Comparison of ENCODE assay signal across 25 cellular contexts in the genomic region with DNA sequence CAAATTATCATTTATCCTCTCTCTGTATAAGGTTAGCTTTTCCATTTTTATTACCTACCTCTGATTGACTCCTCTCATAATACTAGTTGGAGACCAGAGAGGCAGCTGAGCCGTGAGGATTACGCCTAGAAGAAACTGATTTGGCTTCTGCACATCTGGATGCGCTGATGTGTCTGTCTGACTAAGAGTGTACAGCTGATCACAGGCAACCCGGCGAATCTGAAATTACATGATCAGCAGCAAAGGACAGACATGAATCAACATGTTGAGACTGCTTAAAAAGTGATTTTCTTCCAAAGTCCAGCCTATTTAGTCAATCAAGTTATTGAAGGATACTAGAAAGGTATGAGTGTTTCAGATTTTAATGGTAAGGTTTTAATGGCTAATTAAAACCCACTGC.
DNase-seq lines count a peak whose midpoint lies in the region; ATAC-seq, FAIRE-seq and TF ChIP-seq lines count a peak whose summit lies in the region.
"Had no signal": no experiment of that assay in that cellular context is flagged by ENCODE, and none has a peak within 500 bp of the region (broad histone marks: within the 10 kb centered on the region; RNA-seq: fewer than 3 reads in every experiment).

No MANE protein-coding gene starts in this region.

- H3K4me1 ChIP-seq in keratinocyte (ENCODE audit: control insufficient read depth, extremely low read depth, insufficient read depth, low read length): peaks cover 18% of the 10 kb centered on the region
- H3K4me1 ChIP-seq: HAP-1 had no signal

- peaks cover 61% of the 10 kb centered on the region for H3K36me3 Mint-ChIP-seq in activated naive CD4-positive, alpha-beta T cell treated with anti-CD3 and anti-CD28 coated beads for 36 hours (ENCODE audit: low read depth)
- peaks cover 69% of the 10 kb centered on the region for H3K36me3 Mint-ChIP-seq in activated naive CD4-positive, alpha-beta T cell treated with anti-CD3 and anti-CD28 coated beads, Interleukin-2, amount 10 ng/mL, durations not matched to agents 7 days and 5 days
- H3K36me3 Mint-ChIP-seq in effector memory CD8-positive, alpha-beta T cell (ENCODE audit: insufficient read depth): peaks cover 77% of the 10 kb centered on the region
- H3K36me3 Mint-ChIP-seq in nephron progenitor cell (ENCODE audit: low read depth): peaks cover 91% of the 10 kb centered on the region

- FAIRE-seq in keratinocyte (lab: Jason Lieb, UNC): peak; percentile 79
- FAIRE-seq: GM12892, GM18507 had no signal

- no peak overlapping the region for H2AFZ ChIP-seq in keratinocyte (ENCODE audit: control insufficient read depth, low read length)

- H3K4me1 Mint-ChIP-seq in activated naive CD4-positive, alpha-beta T cell treated with anti-CD3 and anti-CD28 coated beads for 36 hours (ENCODE audit: low read depth): peaks cover 18% of the 10 kb centered on the region
- H3K4me1 Mint-ChIP-seq in activated naive CD4-positive, alpha-beta T cell treated with anti-CD3 and anti-CD28 coated beads, Interleukin-2, amount 10 ng/mL, durations not matched to agents 7 days and 5 days: peaks cover 3% of the 10 kb centered on the region
- peaks cover 16 to 29% of the 10 kb centered on the region in 2 donors for H3K4me1 Mint-ChIP-seq in effector memory CD8-positive, alpha-beta T cell (ENCODE audit: low read depth in 2 of 2)
- H3K4me1 Mint-ChIP-seq in nephron progenitor cell: no peaks in the 10 kb centered on the region

- H3K27me3 Mint-ChIP-seq in activated naive CD4-positive, alpha-beta T cell treated with anti-CD3 and anti-CD28 coated beads for 36 hours (ENCODE audit: low read depth): no peaks in the 10 kb centered on the region
- no peaks in the 10 kb centered on the region for H3K27me3 Mint-ChIP-seq in activated naive CD4-positive, alpha-beta T cell treated with anti-CD3 and anti-CD28 coated beads, Interleukin-2, amount 10 ng/mL, durations not matched to agents 7 days and 5 days
- no peaks in the 10 kb centered on the region for H3K27me3 Mint-ChIP-seq in effector memory CD8-positive, alpha-beta T cell
- H3K27me3 Mint-ChIP-seq in nephron progenitor cell (ENCODE audit: low read depth, poor library complexity): no peaks in the 10 kb centered on the region
- H3K27me3 Mint-ChIP-seq: CD4-positive, CD25-positive, alpha-beta regulatory T cell had no signal

- no peaks in the 10 kb centered on the region for H3K9me3 Mint-ChIP-seq in activated naive CD4-positive, alpha-beta T cell treated with anti-CD3 and anti-CD28 coated beads for 36 hours
- H3K9me3 Mint-ChIP-seq in activated naive CD4-positive, alpha-beta T cell treated with anti-CD3 and anti-CD28 coated beads, Interleukin-2, amount 10 ng/mL, durations not matched to agents 7 days and 5 days: no peaks in the 10 kb centered on the region
- H3K9me3 Mint-ChIP-seq in effector memory CD8-positive, alpha-beta T cell: no peaks in the 10 kb centered on the region
- H3K9me3 Mint-ChIP-seq in nephron progenitor cell: peaks cover 21% of the 10 kb centered on the region
- H3K9me3 Mint-ChIP-seq: CD4-positive, CD25-positive, alpha-beta regulatory T cell; HFFc6 had no signal

- CTCF ChIA-PET in activated naive CD4-positive, alpha-beta T cell treated with anti-CD3 and anti-CD28 coated beads for 36 hours (lab: Charles Lee): no interaction called here
- CTCF ChIA-PET in activated naive CD4-positive, alpha-beta T cell treated with anti-CD3 and anti-CD28 coated beads, Interleukin-2, amount 10 ng/mL, durations not matched to agents 7 days and 5 days (lab: Charles Lee): no interaction called here

- H3K9me1 ChIP-seq in keratinocyte (ENCODE audit: control insufficient read depth, extremely low read depth, insufficient read depth, low read length): no peaks in the 10 kb centered on the region

- no peak for ATAC-seq in effector memory CD8-positive, alpha-beta T cell (replicated peaks)
- ATAC-seq in HG03520 (IDR thresholded peaks at IDR 0.05; ENCODE audit: unreplicated experiment): no peak
- ATAC-seq: Panc1 had no signal

- peaks cover 2% of the 10 kb centered on the region for H4K20me1 ChIP-seq in keratinocyte (ENCODE audit: control insufficient read depth, extremely low read depth, insufficient read depth, low read length)

- no peak overlapping the region for H3K4me3 Mint-ChIP-seq in activated naive CD4-positive, alpha-beta T cell treated with anti-CD3 and anti-CD28 coated beads for 36 hours
- no peak overlapping the region for H3K4me3 Mint-ChIP-seq in activated naive CD4-positive, alpha-beta T cell treated with anti-CD3 and anti-CD28 coated beads, Interleukin-2, amount 10 ng/mL, durations not matched to agents 7 days and 5 days
- no peak overlapping the region for H3K4me3 Mint-ChIP-seq in effector memory CD8-positive, alpha-beta T cell
- H3K4me3 Mint-ChIP-seq in nephron progenitor cell: no peak overlapping the region
- H3K4me3 Mint-ChIP-seq: CD4-positive, CD25-positive, alpha-beta regulatory T cell; HFFc6 had no signal

- peaks cover 17 to 31% of the 10 kb centered on the region in 2 experiments for H3K36me3 ChIP-seq in keratinocyte (ENCODE audit: control insufficient read depth in 2 of 2, extremely low read depth in 1 of 2, insufficient read depth in 2 of 2, low read length in 2 of 2)

- peak overlapping the region; percentile 2 for H3K4me2 ChIP-seq in keratinocyte (ENCODE audit: control insufficient read depth, extremely low read depth, insufficient read depth, low read depth, low read length)
- H3K4me2 ChIP-seq: KMS-11, SK-N-SH had no signal

- H3K9ac ChIP-seq in keratinocyte (ENCODE audit: control insufficient read depth, extremely low read depth, insufficient read depth, low read length): no peak overlapping the region
- H3K9ac ChIP-seq: KMS-11, SK-N-SH had no signal

- intact Hi-C loops in activated naive CD4-positive, alpha-beta T cell treated with anti-CD3 and anti-CD28 coated beads for 36 hours (cut with micrococcal nuclease): no loop called here

- no peaks in the 10 kb centered on the region for H3K9me3 ChIP-seq in keratinocyte (ENCODE audit: control insufficient read depth, low read depth, low read length)
- H3K9me3 ChIP-seq: HAP-1, SK-N-SH had no signal

- no peak overlapping the region for H3K4me3 ChIP-seq in keratinocyte (ENCODE audit: control insufficient read depth in 2 of 3, extremely low read depth in 1 of 3, insufficient read depth in 2 of 3, low read depth in 1 of 3, low read length in 3 of 3)
- H3K4me3 ChIP-seq: HAP-1 had no signal

- no peaks in the 10 kb centered on the region for H3K27me3 ChIP-seq in keratinocyte (ENCODE audit: control insufficient read depth, extremely low read depth, insufficient read depth, low read length)

- dilution Hi-C loops in keratinocyte (cut with MboI; ENCODE audit: extremely low pct_ligation_motif_present, low sequenced_read_pairs): no loop called here

- DNase-seq in activated naive CD4-positive, alpha-beta T cell treated with anti-CD3 and anti-CD28 coated beads for 36 hours: no peak
- no peak for DNase-seq in activated naive CD4-positive, alpha-beta T cell treated with anti-CD3 and anti-CD28 coated beads, Interleukin-2, amount 10 ng/mL, durations not matched to agents 7 days and 5 days
- no peak for DNase-seq in effector memory CD8-positive, alpha-beta T cell
- DNase-seq in keratinocyte (ENCODE audit: low read depth, low spot score): peak; percentile 32
- no peak for DNase-seq in GM19240 (ENCODE audit: insufficient read length, low spot score)
- no peak for DNase-seq in nephron progenitor cell
- DNase-seq: CD4-positive, CD25-positive, alpha-beta regulatory T cell; DMS153; DND-41; GOT3; HFFc6; IMR-90; NCI-H1048; NCI-H1417; NCI-H1694 treated with DMSO at 0.1 percent for 48 hours; NCI-H2081; NCI-H2227 treated with DMSO at 0.1 percent for 48 hours; NCI-H526 treated with DMSO at 0.1 percent for 48 hours; SK-N-SH had no signal

- H3K27ac ChIP-seq in keratinocyte (ENCODE audit: control insufficient read depth, insufficient read depth, low read length): peak overlapping the region; percentile 9
- H3K27ac ChIP-seq: KMS-11 had no signal

- H3K27ac Mint-ChIP-seq in activated naive CD4-positive, alpha-beta T cell treated with anti-CD3 and anti-CD28 coated beads for 36 hours: peak overlapping the region; percentile 27
- no peak overlapping the region for H3K27ac Mint-ChIP-seq in activated naive CD4-positive, alpha-beta T cell treated with anti-CD3 and anti-CD28 coated beads, Interleukin-2, amount 10 ng/mL, durations not matched to agents 7 days and 5 days
- H3K27ac Mint-ChIP-seq in effector memory CD8-positive, alpha-beta T cell: peak overlapping the region; percentile 9 to 60
- H3K27ac Mint-ChIP-seq in nephron progenitor cell: no peak overlapping the region
- H3K27ac Mint-ChIP-seq: HFFc6 had no signal

- H3K79me2 ChIP-seq in keratinocyte (ENCODE audit: control insufficient read depth, insufficient read depth, low read length): no peaks in the 10 kb centered on the region

- TF ChIP-seq CTCF in keratinocyte (optimal IDR thresholded peaks at IDR 0.05 in 1 of 3, IDR thresholded peaks at IDR 0.05 in 1 of 3, conservative IDR thresholded peaks at IDR 0.05 in 1 of 3; ENCODE audit: extremely low read depth in 1 of 3, insufficient read depth in 2 of 3, low read length in 3 of 3) (no peak), nephron progenitor cell (IDR thresholded peaks at IDR 0.05) (no peak)

Comparison
In these comparisons a context has a peak if more than half of its experiments do, and no peak if none do; other contexts are left out.
1. H3K27ac Mint-ChIP-seq: peak in activated naive CD4-positive, alpha-beta T cell treated with anti-CD3 and anti-CD28 coated beads for 36 hours (single experiment) and effector memory CD8-positive, alpha-beta T cell (2 of 2); none in activated naive CD4-positive, alpha-beta T cell treated with anti-CD3 and anti-CD28 coated beads, Interleukin-2, amount 10 ng/mL, durations not matched to agents 7 days and 5 days (single experiment) and nephron progenitor cell (single experiment).